In genomic region chr16:58261263-58261662, GRCh38 we compare ENCODE assay signal across 36 cellular contexts. TPM values are rescaled to one million over a fixed set of nuclear protein-coding genes. Genes with fewer than 3 reads are reported as not detected.
"Had no signal": no experiment of that assay in that cellular context is flagged by ENCODE, and none has a peak within 500 bp of the region (broad histone marks: within the 10 kb centered on the region; RNA-seq: fewer than 3 reads in every experiment).

No MANE protein-coding gene starts in this region.

- H3K4me1 ChIP-seq: ascending aorta had no signal

- FAIRE-seq: bronchial epithelial cell, TTC549 had no signal

- H3K36me3 ChIP-seq: ascending aorta, cardiac muscle cell, WERI-Rb-1 had no signal

- ATAC-seq: activated CD4-positive, alpha-beta T cell treated with anti-CD3 and anti-CD28 coated beads for 36 hours; activated CD4-positive, CD25-positive, alpha-beta regulatory T cell treated with anti-CD3 and anti-CD28 coated beads, Interleukin-2, amount 50 U/mL, for 24 hours; activated CD8-positive, alpha-beta memory T cell treated with anti-CD3 and anti-CD28 coated beads, Interleukin-2, amount 10 ng/mL, durations not matched to agents 7 days and 5 days; activated CD8-positive, alpha-beta T cell treated with anti-CD3 and anti-CD28 coated beads, Interleukin-2, amount 10 ng/mL, durations not matched to agents 7 days and 5 days; activated naive CD8-positive, alpha-beta T cell treated with anti-CD3 and anti-CD28 coated beads, Interleukin-2, amount 50 U/mL, for 24 hours; T-cell; WTC11 had no signal

- H3K27ac ChIP-seq: ascending aorta, cardiac muscle cell, WERI-Rb-1 had no signal

- H3K4me3 ChIP-seq: ascending aorta, cardiac muscle cell had no signal

- DNase-seq: activated CD4-positive, alpha-beta memory T cell treated with anti-CD3 and anti-CD28 coated beads, Interleukin-2, amount 10 ng/mL, durations not matched to agents 7 days and 5 days; activated CD4-positive, alpha-beta T cell treated with anti-CD3 and anti-CD28 coated beads for 1 hour; activated CD4-positive, alpha-beta T cell treated with anti-CD3 and anti-CD28 coated beads for 36 hours; activated CD4-positive, alpha-beta T cell treated with anti-CD3 and anti-CD28 coated beads for 48 hours; activated CD4-positive, alpha-beta T cell treated with anti-CD3 and anti-CD28 coated beads, Interleukin-2, amount 10 ng/mL, durations not matched to agents 7 days and 5 days; activated CD4-positive, alpha-beta T cell treated with anti-CD3 and anti-CD28 coated beads, Interleukin-2, amount 50 U/mL, for 48 hours; activated CD4-positive, CD25-positive, alpha-beta regulatory T cell; activated CD8-positive, alpha-beta memory T cell treated with anti-CD3 and anti-CD28 coated beads for 24 hours; activated CD8-positive, alpha-beta memory T cell treated with anti-CD3 and anti-CD28 coated beads, Interleukin-2, amount 10 ng/mL, durations not matched to agents 7 days and 5 days; activated CD8-positive, alpha-beta memory T cell treated with anti-CD3 and anti-CD28 coated beads, Interleukin-2, amount 50 U/mL, for 48 hours; activated CD8-positive, alpha-beta T cell treated with anti-CD3 and anti-CD28 coated beads, Interleukin-2, amount 10 ng/mL, durations not matched to agents 7 days and 5 days; activated effector memory CD4-positive, alpha-beta T cell treated with Interleukin-2 at 50 U/mL for 16 hours; activated gamma-delta T cell; activated naive CD4-positive, alpha-beta T cell treated with anti-CD3 and anti-CD28 coated beads, Interleukin-2, amount 10 ng/mL, durations not matched to agents 7 days and 5 days; activated naive CD4-positive, alpha-beta T cell treated with Interleukin-2 at 50 U/mL for 16 hours; activated naive CD8-positive, alpha-beta T cell treated with anti-CD3 and anti-CD28 coated beads, Interleukin-2, amount 10 ng/mL, durations not matched to agents 7 days and 5 days; activated naive CD8-positive, alpha-beta T cell treated with anti-CD3 and anti-CD28 coated beads, Interleukin-2, amount 50 U/mL, for 24 hours; activated T-cell treated with anti-CD3 and anti-CD28 coated beads, Interleukin-2, amount 50 U/mL, for 24 hours; activated T-cell treated with anti-CD3 and anti-CD28 coated beads, Interleukin-2, amount 50 U/mL, for 48 hours; amygdala; anterior cingulate cortex; caudate nucleus; cerebellar nuclear complex; T-cell; T-helper 2 cell; T-helper 9 cell; WERI-Rb-1 had no signal

- H3K27me3 ChIP-seq: ascending aorta, cardiac muscle cell had no signal

- H3K9me3 ChIP-seq: ascending aorta had no signal

RNA-seq across cellular contexts. Expression of gene PRSS54, which starts 33.6 kb away (rescaled TPM):
- total RNA-seq: activated CD4-positive, alpha-beta memory T cell treated with anti-CD3 and anti-CD28 coated beads, Interleukin-2, amount 10 ng/mL, durations not matched to agents 7 days and 5 days; activated CD4-positive, alpha-beta T cell treated with anti-CD3 and anti-CD28 coated beads for 36 hours; activated CD4-positive, alpha-beta T cell treated with anti-CD3 and anti-CD28 coated beads, Interleukin-2, amount 10 ng/mL, durations not matched to agents 7 days and 5 days; activated CD8-positive, alpha-beta memory T cell treated with anti-CD3 and anti-CD28 coated beads, Interleukin-2, amount 10 ng/mL, durations not matched to agents 7 days and 5 days; activated CD8-positive, alpha-beta T cell treated with anti-CD3 and anti-CD28 coated beads, Interleukin-2, amount 10 ng/mL, durations not matched to agents 7 days and 5 days; activated naive CD8-positive, alpha-beta T cell treated with anti-CD3 and anti-CD28 coated beads, Interleukin-2, amount 10 ng/mL, durations not matched to agents 7 days and 5 days; activated T-helper 2 cell treated with anti-CD3 and anti-CD28 coated beads, Interferon-gamma antibody, Interleukin-2, Interleukin-4, amounts not matched to agents 10 μg/mL and 5 μg/mL and 100 μg/mL, durations not matched to agents 14 hours and 24 hours and 36 hours; ascending aorta; bronchial epithelial cell; cardiac muscle cell; chondrocyte; T-cell; T-helper 1 cell treated with Interleukin-12 subunit alpha and Interleukin-12 subunit beta and Interleukin-4 antibody, amounts not matched to agents 30 ng/mL and 1 ng/mL, for 36 hours; WTC11 had no signal
- polyA plus RNA-seq: cardiac muscle cell had no signal
